In the genomic region with DNA sequence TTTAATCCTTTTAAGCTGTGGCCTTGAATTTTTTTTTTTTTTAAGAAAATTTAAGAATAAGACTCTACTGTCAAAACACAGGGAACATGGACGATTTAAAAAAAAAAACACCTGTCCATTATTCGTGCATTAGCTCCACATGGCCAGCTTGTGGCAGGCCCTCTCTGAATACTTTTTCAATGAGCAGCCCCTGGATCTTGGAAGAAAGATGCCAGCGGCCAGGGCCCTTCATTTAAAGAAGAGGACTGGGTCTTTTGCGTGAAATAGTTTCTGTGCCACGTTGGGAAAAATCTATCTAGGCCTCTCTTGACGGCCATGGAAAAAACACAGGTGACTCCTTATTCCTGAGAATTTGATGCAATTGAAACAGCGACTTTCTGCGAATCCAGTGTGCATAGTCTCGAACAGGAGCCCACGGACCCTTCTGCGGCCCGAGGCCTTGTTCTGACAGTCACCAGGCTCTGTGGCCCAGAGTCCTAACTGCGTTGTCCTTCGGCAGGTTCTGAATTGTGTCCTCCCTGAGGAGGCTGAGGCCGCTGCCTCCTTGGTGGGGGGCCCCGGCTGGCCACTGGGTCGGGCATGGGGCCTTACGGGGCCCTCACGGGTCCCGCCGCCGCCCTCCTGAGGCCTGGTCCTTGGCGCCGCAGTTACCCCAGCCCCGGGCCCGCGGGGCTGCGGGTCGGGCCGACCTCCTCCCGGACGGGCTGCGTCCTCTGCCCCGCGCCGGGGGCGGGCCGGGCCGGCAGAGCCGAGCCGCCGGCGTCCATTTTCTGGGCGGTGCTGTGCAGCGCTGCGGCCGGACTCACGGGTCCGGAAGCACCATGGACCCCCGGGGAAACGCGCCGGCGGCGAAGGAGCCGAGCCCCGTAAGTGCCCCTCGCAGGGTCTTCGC, we compare ENCODE assay signal across 8 cellular contexts. TPM values are rescaled to one million over a fixed set of nuclear protein-coding genes. Genes with fewer than 3 reads are reported as not detected.
DNase-seq lines count a peak whose midpoint lies in the region; ATAC-seq and TF ChIP-seq lines count a peak whose summit lies in the region.

No MANE protein-coding gene starts in this region.

- H3K27ac ChIP-seq in OCI-LY1 (ENCODE audit: low read depth, low read length, poor library complexity, severe bottlenecking) (no peak overlapping the region), right atrium auricular region (peak overlapping the region; percentile 98)

- H3K27ac Mint-ChIP-seq in activated naive CD8-positive, alpha-beta T cell treated with anti-CD3 and anti-CD28 coated beads, Interleukin-2, amount 10 ng/mL, durations not matched to agents 7 days and 5 days, result peak overlapping the region; percentile 74

- peak overlapping the region; percentile 71 for H3K4me3 Mint-ChIP-seq in activated naive CD8-positive, alpha-beta T cell treated with anti-CD3 and anti-CD28 coated beads, Interleukin-2, amount 10 ng/mL, durations not matched to agents 7 days and 5 days

- H3K36me3 ChIP-seq in OCI-LY1 (ENCODE audit: insufficient read depth, low read length) (peaks cover 47% of the 10 kb centered on the region), right atrium auricular region (peaks cover 34% of the 10 kb centered on the region)

- DNase-seq in NOMO-1 (lab: John Stamatoyannopoulos, UW; ENCODE audit: unreplicated experiment in 2 of 2) (peak; percentile 34 to 55), NOMO-1 treated with dmso at 0.1 percent for 144 hours (lab: John Stamatoyannopoulos, UW; ENCODE audit: unreplicated experiment) (no peak), right atrium auricular region (ENCODE audit: low spot score) (no peak), retina (peak; percentile 86), NCI-H345 treated with DMSO at 0.1 percent for 48 hours (lab: John Stamatoyannopoulos, UW; ENCODE audit: unreplicated experiment) (no peak)
- peak; percentile 77 for DNase-seq in activated naive CD8-positive, alpha-beta T cell treated with anti-CD3 and anti-CD28 coated beads, Interleukin-2, amount 10 ng/mL, durations not matched to agents 7 days and 5 days

- no peaks in the 10 kb centered on the region for H3K27me3 ChIP-seq in OCI-LY1 (ENCODE audit: insufficient read depth, low read length)
- H3K27me3 ChIP-seq in right atrium auricular region, result no peaks in the 10 kb centered on the region

- peaks cover 20% of the 10 kb centered on the region for H3K36me3 Mint-ChIP-seq in activated naive CD8-positive, alpha-beta T cell treated with anti-CD3 and anti-CD28 coated beads, Interleukin-2, amount 10 ng/mL, durations not matched to agents 7 days and 5 days

- no peak overlapping the region for H2AFZ ChIP-seq in OCI-LY1 (ENCODE audit: low read length)

- peaks cover 14% of the 10 kb centered on the region for H3K4me1 Mint-ChIP-seq in activated naive CD8-positive, alpha-beta T cell treated with anti-CD3 and anti-CD28 coated beads, Interleukin-2, amount 10 ng/mL, durations not matched to agents 7 days and 5 days

- H3K79me2 ChIP-seq in OCI-LY1 (ENCODE audit: insufficient read depth, low read length), result no peaks in the 10 kb centered on the region

- POLR2A ChIA-PET in activated naive CD8-positive, alpha-beta T cell treated with anti-CD3 and anti-CD28 coated beads, Interleukin-2, amount 10 ng/mL, durations not matched to agents 7 days and 5 days (lab: Charles Lee), result interaction anchor here (0.6 to 2.5 kb wide), 4 partner anchors 9 to 86 kb away, joined by 4 to 22 read pairs (median 10); no protein-coding TSS in a partner anchor

- peaks cover 49% of the 10 kb centered on the region for H3K4me1 ChIP-seq in OCI-LY1 (ENCODE audit: insufficient read depth, low read length, severe bottlenecking)
- peaks cover 0 to 54% of the 10 kb centered on the region in 2 donors for H3K4me1 ChIP-seq in right atrium auricular region

- H3K4me3 ChIP-seq in OCI-LY1 (ENCODE audit: low read depth, low read length, poor library complexity, severe bottlenecking), result peak overlapping the region; percentile 65
- H3K4me3 ChIP-seq in right atrium auricular region, result peak overlapping the region; percentile 70 to 74

- no peaks in the 10 kb centered on the region for H3K9me3 Mint-ChIP-seq in activated naive CD8-positive, alpha-beta T cell treated with anti-CD3 and anti-CD28 coated beads, Interleukin-2, amount 10 ng/mL, durations not matched to agents 7 days and 5 days

- H3K27me3 Mint-ChIP-seq in activated naive CD8-positive, alpha-beta T cell treated with anti-CD3 and anti-CD28 coated beads, Interleukin-2, amount 10 ng/mL, durations not matched to agents 7 days and 5 days, result no peaks in the 10 kb centered on the region

- H3K9ac ChIP-seq in OCI-LY1 (ENCODE audit: low read length), result peak overlapping the region; percentile 76

- no peaks in the 10 kb centered on the region for H4K20me1 ChIP-seq in OCI-LY1 (ENCODE audit: insufficient read depth, low read length)

- 0 out of 2 replicates have a peak, but pooled peaks cover 3% of the 10 kb centered on the region for H3K9me3 ChIP-seq in OCI-LY1 (ENCODE audit: low read length)
- H3K9me3 ChIP-seq in right atrium auricular region, result peaks cover 0 to 2% of the 10 kb centered on the region in 2 donors

- no peaks in the 10 kb centered on the region for H3K9me2 ChIP-seq in OCI-LY1 (ENCODE audit: low read depth, low read length)

- H3F3A ChIP-seq in OCI-LY1 (ENCODE audit: insufficient read depth, low read length), result no peaks in the 10 kb centered on the region; the same call in 1 of the 2 replicates

- ATAC-seq in HG02763 (IDR thresholded peaks at IDR 0.05; ENCODE audit: unreplicated experiment), result peak; percentile 56
- ATAC-seq in activated naive CD8-positive, alpha-beta T cell treated with anti-CD3 and anti-CD28 coated beads, Interleukin-2, amount 10 ng/mL, durations not matched to agents 7 days and 5 days (ENCODE audit: low read depth), result peak; percentile 87

- no peak for TF ChIP-seq CTCF in OCI-LY1 (IDR thresholded peaks at IDR 0.05; ENCODE audit: low read length)
- peak in 1 of 2 donors; percentile 18 for TF ChIP-seq CTCF in right atrium auricular region (IDR thresholded peaks at IDR 0.05)

- peak overlapping the region; percentile 82 for H3K4me2 ChIP-seq in OCI-LY1 (ENCODE audit: low read length)

RNA-seq across cellular contexts. Expression of a gene that starts 33.5 kb away (rescaled TPM):
- total RNA-seq in activated naive CD8-positive, alpha-beta T cell treated with anti-CD3 and anti-CD28 coated beads, Interleukin-2, amount 10 ng/mL, durations not matched to agents 7 days and 5 days, result 10 to 100 TPM; 50.1 to 55.1 TPM
- total RNA-seq in right atrium auricular region, result 100 to 1,000 TPM; 120 to 127 TPM

Comparison
In these comparisons a context has a peak if more than half of its experiments do, and no peak if none do; other contexts are left out.
1. DNase-seq: peak in NOMO-1 (2 of 2), activated naive CD8-positive, alpha-beta T cell treated with anti-CD3 and anti-CD28 coated beads, Interleukin-2, amount 10 ng/mL, durations not matched to agents 7 days and 5 days (single experiment) and retina (single experiment); none in NOMO-1 treated with dmso at 0.1 percent for 144 hours (single experiment), right atrium auricular region (single experiment) and NCI-H345 treated with DMSO at 0.1 percent for 48 hours (single experiment).